ENCODE assay signal across 9 cellular contexts in genomic region chr16:85126731-85127662, GRCh38. TPM values are rescaled to one million over a fixed set of nuclear protein-coding genes. Genes with fewer than 3 reads are reported as not detected.
DNase-seq lines count a peak whose midpoint lies in the region; ATAC-seq lines count a peak whose summit lies in the region.
"Had no signal": no experiment of that assay in that cellular context is flagged by ENCODE, and none has a peak within 500 bp of the region (broad histone marks: within the 10 kb centered on the region; RNA-seq: fewer than 3 reads in every experiment).

No MANE protein-coding gene starts in this region.

- H3K4me3 ChIP-seq in SJCRH30 = no peak overlapping the region
- peak overlapping the region in 1 of 3 donors; percentile 52 for H3K4me3 ChIP-seq in skeletal muscle tissue (ENCODE audit: low read length in 3 of 3)

- DNase-seq in NCI-H1417 (lab: John Stamatoyannopoulos, UW) = peak in 2 of 3 experiments; percentile 42 to 77
- DNase-seq in NCI-H1417 treated with DMSO at 0.1 percent for 48 hours (lab: John Stamatoyannopoulos, UW) = no peak
- DNase-seq in SJCRH30 = peak; percentile 97 to 98
- DNase-seq in fibroblast of peridontal ligament (ENCODE audit: extremely low read depth) = peak; percentile 54
- no peak for DNase-seq in activated effector memory CD4-positive, alpha-beta T cell treated with Interleukin-2 at 50 U/mL for 16 hours
- DNase-seq in HuH-7 (ENCODE audit: low spot score) = no peak

- H3K36me3 ChIP-seq in SJCRH30 (no peaks in the 10 kb centered on the region), skeletal muscle tissue (ENCODE audit: control insufficient read depth in 3 of 3, insufficient read depth in 3 of 3, low read length in 3 of 3) (no peaks in the 10 kb centered on the region)

- no peaks in the 10 kb centered on the region; the same call in 1 of the 2 replicates for H3K9me3 ChIP-seq in SJCRH30 (replicated peaks)
- no peaks in the 10 kb centered on the region for H3K9me3 ChIP-seq in skeletal muscle tissue (ENCODE audit: control insufficient read depth in 3 of 3, low read length in 3 of 3)

- H3K9ac ChIP-seq in skeletal muscle tissue (ENCODE audit: low read depth in 1 of 3, low read length in 3 of 3) = peak overlapping the region; percentile 66 to 82 (median 79)

- H3K27ac ChIP-seq in SJCRH30 (peak overlapping the region; percentile 83), skeletal muscle tissue (ENCODE audit: low read depth, low read length) (peak overlapping the region; percentile 93)
- H3K27ac ChIP-seq: C4-2B had no signal

- ATAC-seq in HG02973 (IDR thresholded peaks at IDR 0.05; ENCODE audit: unreplicated experiment) = no peak

- H3K4me1 ChIP-seq in SJCRH30 (peaks cover 54% of the 10 kb centered on the region), skeletal muscle tissue (ENCODE audit: control insufficient read depth in 3 of 3, insufficient read depth in 3 of 3, low read length in 3 of 3) (peaks cover 52 to 57% (median 55%) of the 10 kb centered on the region in 3 donors)

- H3K27me3 ChIP-seq in SJCRH30 = no peaks in the 10 kb centered on the region
- H3K27me3 ChIP-seq in skeletal muscle tissue (ENCODE audit: control insufficient read depth in 3 of 3, insufficient read depth in 3 of 3, low read length in 3 of 3) = no peaks in the 10 kb centered on the region

RNA-seq across cellular contexts. Expression of gene CIBAR2, which starts 14.7 kb away (rescaled TPM):
- 0.04 and 0.41 TPM in 2 replicates for total RNA-seq in SJCRH30 (2014; rRNA removed; shearing (Covaris generic))
- total RNA-seq in skeletal muscle tissue = not detected

Comparison
In these comparisons a context has a peak if more than half of its experiments do, and no peak if none do; other contexts are left out.
1. DNase-seq: peak in NCI-H1417 (2 of 3), SJCRH30 (2 of 2) and fibroblast of peridontal ligament (single experiment); none in NCI-H1417 treated with DMSO at 0.1 percent for 48 hours (single experiment), activated effector memory CD4-positive, alpha-beta T cell treated with Interleukin-2 at 50 U/mL for 16 hours (single experiment) and HuH-7 (single experiment).